Comparison of ENCODE assay signal across 18 cellular contexts in the genomic region with DNA sequence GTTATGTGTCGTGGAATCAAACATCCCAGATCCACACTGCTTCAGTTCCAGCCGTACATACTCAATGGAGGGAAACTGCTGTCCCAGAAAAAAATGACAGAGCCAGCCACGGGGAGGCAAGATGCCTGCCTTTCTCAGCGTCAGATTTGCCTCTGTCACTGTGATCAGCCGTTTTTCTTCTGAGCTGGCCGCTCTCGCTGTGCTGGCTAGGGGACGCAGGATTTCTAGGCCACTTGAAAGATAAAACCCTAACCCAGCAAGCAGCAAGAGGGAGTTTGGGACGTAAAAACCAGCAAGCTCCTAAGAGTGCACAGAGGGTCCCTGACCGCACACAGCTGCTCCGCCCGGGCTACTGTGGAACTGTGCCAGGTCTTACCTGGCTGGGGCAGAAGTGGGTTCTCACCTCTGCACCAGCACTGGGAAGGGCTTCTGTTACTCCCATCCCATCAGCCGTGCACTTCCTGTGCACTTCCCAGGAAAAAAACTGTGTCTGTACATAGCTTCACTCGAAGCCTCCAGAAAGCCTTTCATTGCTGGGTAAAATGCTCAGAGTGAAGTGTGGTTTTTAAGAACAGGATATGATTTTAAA. TPM values are rescaled to one million over a fixed set of nuclear protein-coding genes. Genes with fewer than 3 reads are reported as not detected.
"Had no signal": no experiment of that assay in that cellular context is flagged by ENCODE, and none has a peak within 500 bp of the region (broad histone marks: within the 10 kb centered on the region; RNA-seq: fewer than 3 reads in every experiment).

No MANE protein-coding gene starts in this region.

- H3K36me3 ChIP-seq: cardiac muscle cell, gastroesophageal sphincter, heart right ventricle, lower lobe of right lung, prostate gland, suprapubic skin had no signal

- H3K27ac ChIP-seq: cardiac muscle cell, gastroesophageal sphincter, heart right ventricle, lower lobe of right lung, prostate gland, suprapubic skin had no signal

- H3K4me3 ChIP-seq: cardiac muscle cell, gastroesophageal sphincter, heart right ventricle, lower lobe of right lung, prostate gland, suprapubic skin had no signal

- H3K9me3 ChIP-seq: gastroesophageal sphincter, lower lobe of right lung, prostate gland, suprapubic skin had no signal

- ATAC-seq: activated naive CD4-positive, alpha-beta T cell treated with anti-CD3 and anti-CD28 coated beads, Interleukin-2, amount 50 U/mL, for 72 hours; gastroesophageal sphincter; heart right ventricle; lower lobe of right lung; right cardiac atrium; stimulated activated naive CD8-positive, alpha-beta T cell treated with anti-CD3 and anti-CD28 coated beads, Interleukin-15, Interleukin-2, amounts not matched to agents 100 U/mL and 50 U/mL, for 24 hours had no signal

- H3K4me1 ChIP-seq: gastroesophageal sphincter, heart right ventricle, lower lobe of right lung, prostate gland, suprapubic skin had no signal

- H3K27me3 ChIP-seq: gastroesophageal sphincter, suprapubic skin had no signal

- DNase-seq: activated CD4-positive, alpha-beta memory T cell treated with anti-CD3 and anti-CD28 coated beads for 36 hours; activated CD4-positive, CD25-positive, alpha-beta regulatory T cell treated with anti-CD3 and anti-CD28 coated beads, Interleukin-2, amount 50 U/mL, for 72 hours; activated effector memory CD4-positive, alpha-beta T cell treated with anti-CD3 and anti-CD28 coated beads, Interleukin-2, amount 50 U/mL, for 16 hours; activated T-cell treated with anti-CD3 and anti-CD28 coated beads, Interleukin-2, amount 50 U/mL, for 48 hours; heart right ventricle; lower lobe of right lung; nephron progenitor cell; right cardiac atrium; small intestine; stimulated activated CD4-positive, alpha-beta T cell treated with anti-CD3 and anti-CD28 coated beads, Interleukin-4, amount 100 ng/mL, for 24 hours; stimulated activated naive CD8-positive, alpha-beta T cell treated with anti-CD3 and anti-CD28 coated beads, Interleukin-15, Interleukin-2, amounts not matched to agents 100 U/mL and 50 U/mL, for 24 hours had no signal

RNA-seq across cellular contexts. Expression of a gene that starts 45.9 kb away (rescaled TPM):
- total RNA-seq: activated CD4-positive, alpha-beta memory T cell treated with anti-CD3 and anti-CD28 coated beads for 36 hours; activated naive CD4-positive, alpha-beta T cell treated with anti-CD3 and anti-CD28 coated beads, Interleukin-2, amount 50 U/mL, for 72 hours; cardiac muscle cell; gastroesophageal sphincter; heart right ventricle; lower lobe of right lung; osteoblast; right cardiac atrium; suprapubic skin had no signal
- polyA plus RNA-seq: cardiac muscle cell, esophagus, heart right ventricle, right cardiac atrium, small intestine had no signal
